In the genomic region with DNA sequence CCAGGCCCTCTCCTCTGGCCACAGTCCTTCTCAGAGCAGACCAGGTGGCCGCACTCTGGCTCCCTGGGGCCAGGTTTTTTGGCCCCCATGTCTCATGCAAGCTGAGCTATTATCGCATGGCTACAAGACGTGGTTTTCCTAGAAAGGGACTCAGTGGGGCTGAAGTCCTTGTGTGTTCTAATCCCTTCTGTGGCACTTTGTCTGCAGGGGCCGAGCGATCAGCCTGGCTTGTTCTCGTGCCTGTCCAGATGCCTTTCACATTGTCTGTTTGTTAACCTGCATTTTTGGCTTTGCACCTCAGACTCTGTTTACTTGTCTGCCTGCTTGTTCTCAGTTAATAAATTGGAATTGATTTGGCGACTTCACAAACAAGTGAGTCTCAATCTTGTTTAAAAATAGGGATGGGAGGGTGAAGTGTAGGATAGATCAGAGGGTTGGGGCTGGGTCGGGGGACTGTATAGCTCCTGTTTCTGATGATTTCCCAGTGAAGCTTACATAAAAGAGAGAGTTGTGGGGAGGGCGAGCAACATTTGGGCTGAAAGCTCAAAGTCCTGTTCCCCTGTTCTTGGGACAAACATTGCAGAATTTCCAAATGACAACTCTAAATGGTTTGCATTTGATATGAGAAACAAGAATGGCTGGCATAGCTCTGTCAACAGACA, we compare ENCODE assay signal across 13 cellular contexts.
DNase-seq lines count a peak whose midpoint lies in the region; ATAC-seq and TF ChIP-seq lines count a peak whose summit lies in the region.
"Had no signal": no experiment of that assay in that cellular context is flagged by ENCODE, and none has a peak within 500 bp of the region (broad histone marks: within the 10 kb centered on the region; RNA-seq: fewer than 3 reads in every experiment).

No MANE protein-coding gene starts in this region.

- H3K36me3 ChIP-seq in BLaER1: no peaks in the 10 kb centered on the region
- H3K36me3 ChIP-seq in liver (ENCODE audit: control insufficient read depth in 4 of 4, insufficient read depth in 3 of 4, low read depth in 1 of 4, low read length in 3 of 4): no peaks in the 10 kb centered on the region

- no peak overlapping the region for H3K4me3 ChIP-seq in BLaER1
- peak overlapping the region in 1 of 3 donors; percentile 9 for H3K4me3 ChIP-seq in liver (ENCODE audit: low read depth in 1 of 3, low read length in 3 of 3)

- POLR2A ChIA-PET in activated CD4-positive, alpha-beta memory T cell treated with anti-CD3 and anti-CD28 coated beads, Interleukin-2, amount 10 ng/mL, durations not matched to agents 7 days and 5 days (lab: Charles Lee): interaction anchor here (1.1 to 1.4 kb wide), 2 partner anchors 28 to 570 kb away, joined by 3 read pairs; a partner anchor contains a TSS

- CTCF ChIA-PET in activated CD4-positive, alpha-beta memory T cell treated with anti-CD3 and anti-CD28 coated beads, Interleukin-2, amount 10 ng/mL, durations not matched to agents 7 days and 5 days (lab: Charles Lee): interaction anchor here (1.9 kb wide), 1 partner anchor 26 kb away, joined by 6 read pairs; no protein-coding TSS in a partner anchor

- H3K9me3 Mint-ChIP-seq in T-helper 1 cell treated with Interleukin-12 subunit alpha and Interleukin-12 subunit beta and Interleukin-4 antibody, amounts not matched to agents 30 μg/mL and 1 μg/mL, for 36 hours: peaks cover 18% of the 10 kb centered on the region
- peaks cover 12% of the 10 kb centered on the region for H3K9me3 Mint-ChIP-seq in activated CD4-positive, alpha-beta memory T cell treated with anti-CD3 and anti-CD28 coated beads, Interleukin-2, amount 10 ng/mL, durations not matched to agents 7 days and 5 days

- H3K27me3 Mint-ChIP-seq in T-helper 1 cell treated with Interleukin-12 subunit alpha and Interleukin-12 subunit beta and Interleukin-4 antibody, amounts not matched to agents 30 μg/mL and 1 μg/mL, for 36 hours (ENCODE audit: low read depth): no peaks in the 10 kb centered on the region
- no peaks in the 10 kb centered on the region for H3K27me3 Mint-ChIP-seq in activated CD4-positive, alpha-beta memory T cell treated with anti-CD3 and anti-CD28 coated beads, Interleukin-2, amount 10 ng/mL, durations not matched to agents 7 days and 5 days

- H3K4me3 Mint-ChIP-seq in T-helper 1 cell treated with Interleukin-12 subunit alpha and Interleukin-12 subunit beta and Interleukin-4 antibody, amounts not matched to agents 30 μg/mL and 1 μg/mL, for 36 hours: no peak overlapping the region
- H3K4me3 Mint-ChIP-seq in activated CD4-positive, alpha-beta memory T cell treated with anti-CD3 and anti-CD28 coated beads, Interleukin-2, amount 10 ng/mL, durations not matched to agents 7 days and 5 days: no peak overlapping the region

- no peak for DNase-seq in T-helper 1 cell
- no peak for DNase-seq in activated CD4-positive, alpha-beta memory T cell treated with anti-CD3 and anti-CD28 coated beads, Interleukin-2, amount 10 ng/mL, durations not matched to agents 7 days and 5 days
- no peak for DNase-seq in C1 segment of cervical spinal cord (lab: John Stamatoyannopoulos, UW)
- no peak for DNase-seq in NCI-H345 treated with DMSO at 0.1 percent for 48 hours (lab: John Stamatoyannopoulos, UW; ENCODE audit: unreplicated experiment)
- DNase-seq: GOT3, NCI-H1694 treated with DMSO at 0.1 percent for 48 hours, NCI-H446, PC-3 had no signal

- no peak overlapping the region for H3K9ac ChIP-seq in BLaER1
- peak overlapping the region in 1 of 2 donors; percentile 39 for H3K9ac ChIP-seq in liver (ENCODE audit: low read depth in 1 of 2, low read length in 2 of 2)

- no peak overlapping the region for H3K27ac ChIP-seq in BLaER1
- peak overlapping the region; percentile 54 to 73 for H3K27ac ChIP-seq in liver (ENCODE audit: low read depth in 1 of 2, low read length in 2 of 2)
- H3K27ac ChIP-seq: 22Rv1 had no signal

- H3K4me2 ChIP-seq in BLaER1: 0 out of 2 replicates have a peak overlapping the region, but pooled peaks have one; percentile 0

- H3K27ac Mint-ChIP-seq in T-helper 1 cell treated with Interleukin-12 subunit alpha and Interleukin-12 subunit beta and Interleukin-4 antibody, amounts not matched to agents 30 μg/mL and 1 μg/mL, for 36 hours: peak overlapping the region; percentile 53
- peak overlapping the region; percentile 7 for H3K27ac Mint-ChIP-seq in activated CD4-positive, alpha-beta memory T cell treated with anti-CD3 and anti-CD28 coated beads, Interleukin-2, amount 10 ng/mL, durations not matched to agents 7 days and 5 days

- H3K9me3 ChIP-seq in BLaER1 (peaks cover 14% of the 10 kb centered on the region), liver (ENCODE audit: control insufficient read depth in 4 of 4, low read length in 3 of 4) (peaks cover 0 to 5% (median 0%) of the 10 kb centered on the region in 4 donors)

- no peak for ATAC-seq in GM21515 (IDR thresholded peaks at IDR 0.05; ENCODE audit: unreplicated experiment)
- ATAC-seq: PC-3 had no signal

- peaks cover 15% of the 10 kb centered on the region for H3K36me3 Mint-ChIP-seq in T-helper 1 cell treated with Interleukin-12 subunit alpha and Interleukin-12 subunit beta and Interleukin-4 antibody, amounts not matched to agents 30 μg/mL and 1 μg/mL, for 36 hours (ENCODE audit: low read depth)
- peaks cover 10% of the 10 kb centered on the region for H3K36me3 Mint-ChIP-seq in activated CD4-positive, alpha-beta memory T cell treated with anti-CD3 and anti-CD28 coated beads, Interleukin-2, amount 10 ng/mL, durations not matched to agents 7 days and 5 days (ENCODE audit: low read depth)

- no peak for TF ChIP-seq CTCF in liver (IDR thresholded peaks at IDR 0.05; ENCODE audit: low read depth, low read length, missing input control)

- no peaks in the 10 kb centered on the region for H4K20me1 ChIP-seq in BLaER1

- H3K4me1 ChIP-seq in BLaER1 (0 out of 2 replicates have a peak, but pooled peaks cover 6% of the 10 kb centered on the region), liver (ENCODE audit: control insufficient read depth in 4 of 4, insufficient read depth in 4 of 4, low read length in 3 of 4) (peaks cover 0 to 26% (median 17%) of the 10 kb centered on the region in 4 donors)

- TF ChIP-seq RAD21 in liver (IDR thresholded peaks at IDR 0.05): peak; percentile 23 to 31

- peaks cover 29% of the 10 kb centered on the region for H3K4me1 Mint-ChIP-seq in T-helper 1 cell treated with Interleukin-12 subunit alpha and Interleukin-12 subunit beta and Interleukin-4 antibody, amounts not matched to agents 30 μg/mL and 1 μg/mL, for 36 hours (ENCODE audit: low read depth)
- peaks cover 18% of the 10 kb centered on the region for H3K4me1 Mint-ChIP-seq in activated CD4-positive, alpha-beta memory T cell treated with anti-CD3 and anti-CD28 coated beads, Interleukin-2, amount 10 ng/mL, durations not matched to agents 7 days and 5 days

- H3K27me3 ChIP-seq in BLaER1 (no peaks in the 10 kb centered on the region), liver (ENCODE audit: control insufficient read depth in 4 of 4, insufficient read depth in 4 of 4, low read length in 3 of 4) (no peaks in the 10 kb centered on the region)

- WGBS in liver: 39% methylated on average over 9 of the region's 9 CpGs

TF ChIP-seq in liver, 16 proteins besides CTCF, POLR2A, EP300 and RAD21 (continues in another document):
- TF ChIP-seq YY1 (IDR thresholded peaks at IDR 0.05) (peak; percentile 76), NR2F2 (IDR thresholded peaks at IDR 0.05) (no peak), FOXA2 (IDR thresholded peaks at IDR 0.05) (peak; percentile 71), RXRA (IDR thresholded peaks at IDR 0.05) (peak in 1 of 2 donors; percentile 69), TAF1 (conservative IDR thresholded peaks at IDR 0.05) (no peak), EGR1 (IDR thresholded peaks at IDR 0.05; ENCODE audit: low read depth in 2 of 2) (no peak), JUND (IDR thresholded peaks at IDR 0.05) (peak; percentile 41 to 60), GABPA (IDR thresholded peaks at IDR 0.05 in 1 of 2, conservative IDR thresholded peaks at IDR 0.05 in 1 of 2) (no peak), FOXA1 (IDR thresholded peaks at IDR 0.05) (no peak), HNF4A (conservative IDR thresholded peaks at IDR 0.05) (peak; percentile 89 to 92), SP1 (IDR thresholded peaks at IDR 0.05) (peak; percentile 89), HNF4G (IDR thresholded peaks at IDR 0.05) (peak; percentile 40)
- TF ChIP-seq, protein P1, sequence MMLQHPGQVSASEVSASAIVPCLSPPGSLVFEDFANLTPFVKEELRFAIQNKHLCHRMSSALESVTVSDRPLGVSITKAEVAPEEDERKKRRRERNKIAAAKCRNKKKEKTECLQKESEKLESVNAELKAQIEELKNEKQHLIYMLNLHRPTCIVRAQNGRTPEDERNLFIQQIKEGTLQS (IDR thresholded peaks at IDR 0.05): no peak
- TF ChIP-seq, protein P2, sequence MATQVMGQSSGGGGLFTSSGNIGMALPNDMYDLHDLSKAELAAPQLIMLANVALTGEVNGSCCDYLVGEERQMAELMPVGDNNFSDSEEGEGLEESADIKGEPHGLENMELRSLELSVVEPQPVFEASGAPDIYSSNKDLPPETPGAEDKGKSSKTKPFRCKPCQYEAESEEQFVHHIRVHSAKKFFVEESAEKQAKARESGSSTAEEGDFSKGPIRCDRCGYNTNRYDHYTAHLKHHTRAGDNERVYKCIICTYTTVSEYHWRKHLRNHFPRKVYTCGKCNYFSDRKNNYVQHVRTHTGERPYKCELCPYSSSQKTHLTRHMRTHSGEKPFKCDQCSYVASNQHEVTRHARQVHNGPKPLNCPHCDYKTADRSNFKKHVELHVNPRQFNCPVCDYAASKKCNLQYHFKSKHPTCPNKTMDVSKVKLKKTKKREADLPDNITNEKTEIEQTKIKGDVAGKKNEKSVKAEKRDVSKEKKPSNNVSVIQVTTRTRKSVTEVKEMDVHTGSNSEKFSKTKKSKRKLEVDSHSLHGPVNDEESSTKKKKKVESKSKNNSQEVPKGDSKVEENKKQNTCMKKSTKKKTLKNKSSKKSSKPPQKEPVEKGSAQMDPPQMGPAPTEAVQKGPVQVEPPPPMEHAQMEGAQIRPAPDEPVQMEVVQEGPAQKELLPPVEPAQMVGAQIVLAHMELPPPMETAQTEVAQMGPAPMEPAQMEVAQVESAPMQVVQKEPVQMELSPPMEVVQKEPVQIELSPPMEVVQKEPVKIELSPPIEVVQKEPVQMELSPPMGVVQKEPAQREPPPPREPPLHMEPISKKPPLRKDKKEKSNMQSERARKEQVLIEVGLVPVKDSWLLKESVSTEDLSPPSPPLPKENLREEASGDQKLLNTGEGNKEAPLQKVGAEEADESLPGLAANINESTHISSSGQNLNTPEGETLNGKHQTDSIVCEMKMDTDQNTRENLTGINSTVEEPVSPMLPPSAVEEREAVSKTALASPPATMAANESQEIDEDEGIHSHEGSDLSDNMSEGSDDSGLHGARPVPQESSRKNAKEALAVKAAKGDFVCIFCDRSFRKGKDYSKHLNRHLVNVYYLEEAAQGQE (IDR thresholded peaks at IDR 0.05): peak; percentile 58
- TF ChIP-seq, protein P3, sequence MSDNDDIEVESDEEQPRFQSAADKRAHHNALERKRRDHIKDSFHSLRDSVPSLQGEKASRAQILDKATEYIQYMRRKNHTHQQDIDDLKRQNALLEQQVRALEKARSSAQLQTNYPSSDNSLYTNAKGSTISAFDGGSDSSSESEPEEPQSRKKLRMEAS (IDR thresholded peaks at IDR 0.05): peak; percentile 38
